ENCODE assay signal across 8 cellular contexts in the genomic region with DNA sequence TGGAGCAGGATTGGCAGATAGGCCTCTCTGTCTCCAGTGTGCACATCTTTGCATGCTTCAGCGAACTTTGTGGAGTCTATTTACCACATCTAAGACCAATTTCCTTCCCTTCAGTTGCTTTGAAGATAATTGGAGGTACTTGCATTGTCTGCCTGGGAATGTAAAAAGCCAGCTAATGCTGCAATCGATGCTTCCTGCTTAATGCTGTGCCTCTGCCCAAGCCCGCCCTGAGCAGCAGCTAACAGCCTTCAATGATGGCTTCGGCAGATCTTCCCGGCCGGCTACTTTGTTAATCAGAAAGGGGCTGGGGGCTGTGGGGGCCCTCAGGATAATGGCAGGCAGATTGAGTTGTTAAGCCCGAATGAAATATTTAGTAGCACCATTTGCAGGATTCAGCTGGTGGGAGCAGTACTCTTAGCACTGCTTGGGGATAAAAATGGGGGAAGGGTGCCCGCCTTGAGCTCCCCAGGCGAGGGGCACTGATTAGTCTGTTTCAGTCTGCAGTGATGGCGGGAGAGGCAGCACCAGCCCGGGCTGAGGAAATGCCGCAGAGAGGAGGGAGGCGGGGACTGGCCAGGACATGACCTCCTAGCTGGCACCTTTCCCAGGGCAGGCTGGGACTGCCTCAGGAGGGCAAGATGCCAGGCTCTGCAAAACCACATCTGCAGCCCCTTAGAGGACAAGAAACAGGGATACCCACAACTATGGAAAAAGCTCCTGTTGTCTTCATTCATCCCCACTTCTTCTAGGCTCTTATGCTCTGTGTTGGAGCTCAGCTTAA.
DNase-seq lines count a peak whose midpoint lies in the region; ATAC-seq and TF ChIP-seq lines count a peak whose summit lies in the region.

No MANE protein-coding gene starts in this region.

- no peak overlapping the region for H3K27ac Mint-ChIP-seq in mesothelial cell of epicardium

- no peaks in the 10 kb centered on the region for H3K9me3 Mint-ChIP-seq in mesothelial cell of epicardium

- ATAC-seq in esophagus mucosa: peak; percentile 59

- no peak for TF ChIP-seq CTCF in mesothelial cell of epicardium (IDR thresholded peaks at IDR 0.05; ENCODE audit: unreplicated experiment)

- H3K36me3 Mint-ChIP-seq in mesothelial cell of epicardium: no peaks in the 10 kb centered on the region

- H3K27me3 Mint-ChIP-seq in mesothelial cell of epicardium (ENCODE audit: low read depth): peaks cover 35% of the 10 kb centered on the region

- DNase-seq in DMS53 treated with DMSO at 0.1 percent for 48 hours (lab: John Stamatoyannopoulos, UW; ENCODE audit: unreplicated experiment) (peak; percentile 60), NCI-H510A (lab: John Stamatoyannopoulos, UW) (peak; percentile 42), nucleus accumbens (lab: John Stamatoyannopoulos, UW) (peak; percentile 19 to 95 (median 77)), HK-2 (ENCODE audit: unreplicated experiment) (no peak), mesothelial cell of epicardium (ENCODE audit: low spot score in 2 of 2, unreplicated experiment in 2 of 2) (no peak), SIG-M5 treated with dmso at 0.1 percent for 504 hours (lab: John Stamatoyannopoulos, UW; ENCODE audit: unreplicated experiment) (no peak), GOT3 (lab: John Stamatoyannopoulos, UW) (no peak)

- no peak overlapping the region for H3K4me3 Mint-ChIP-seq in mesothelial cell of epicardium

- H3K4me1 Mint-ChIP-seq in mesothelial cell of epicardium: peaks cover 17% of the 10 kb centered on the region

Comparison
In these comparisons a context has a peak if more than half of its experiments do, and no peak if none do; other contexts are left out.
1. DNase-seq: peak in DMS53 treated with DMSO at 0.1 percent for 48 hours (single experiment), NCI-H510A (single experiment) and nucleus accumbens (56 of 56); none in HK-2 (single experiment), mesothelial cell of epicardium (0 of 2), SIG-M5 treated with dmso at 0.1 percent for 504 hours (single experiment) and GOT3 (single experiment).